2 cellular contexts compared by ENCODE assay signal in genomic region chr16:4389051-4389955, GRCh38.
TF ChIP-seq lines count a peak whose summit lies in the region.

No MANE protein-coding gene starts in this region.

TF ChIP-seq in HEK293, 187 proteins besides CTCF, POLR2A, EP300 and RAD21:
- TF ChIP-seq ZFHX2 (tag by site-specific recombination; conservative IDR thresholded peaks at IDR 0.05) (peak; percentile 20; the same call in 1 of the 2 replicates), BCL11B (tag by site-specific recombination; IDR thresholded peaks at IDR 0.05; ENCODE audit: low read depth) (no peak), KLF1 (tag by site-specific recombination; IDR thresholded peaks at IDR 0.05) (peak; percentile 29; the same call in 1 of the 2 replicates), ZIC2 (tag by site-specific recombination; IDR thresholded peaks at IDR 0.05) (peak; percentile 60), RBAK (tag by site-specific recombination; IDR thresholded peaks at IDR 0.05) (no peak)

TF ChIP-seq in K562, 482 proteins besides CTCF, POLR2A, EP300 and RAD21:
- TF ChIP-seq POLR2G (IDR thresholded peaks at IDR 0.05; ENCODE audit: low read depth, low read length) = 0 out of 2 replicates have a peak, but pooled peaks have one; percentile 12
- no peak for TF ChIP-seq POLR2B (IDR thresholded peaks at IDR 0.05; ENCODE audit: low read depth, partially characterized antibody)
